ENCODE assay signal across 9 cellular contexts in genomic region chr1:156502396-156502748, GRCh38. TPM values are rescaled to one million over a fixed set of nuclear protein-coding genes. Genes with fewer than 3 reads are reported as not detected.
DNase-seq lines count a peak whose midpoint lies in the region; ATAC-seq and TF ChIP-seq lines count a peak whose summit lies in the region.
"Had no signal": no experiment of that assay in that cellular context is flagged by ENCODE, and none has a peak within 500 bp of the region (broad histone marks: within the 10 kb centered on the region; RNA-seq: fewer than 3 reads in every experiment).

No MANE protein-coding gene starts in this region.

- H3K27me3 ChIP-seq in right lobe of liver (no peaks in the 10 kb centered on the region), thoracic aorta (replicated peaks; ENCODE audit: insufficient read depth) (no peaks in the 10 kb centered on the region)

- H3K4me1 ChIP-seq in right lobe of liver (peaks cover 0 to 41% (median 15%) of the 10 kb centered on the region in 4 donors), thoracic aorta (ENCODE audit: control insufficient read depth in 1 of 2, low read depth in 2 of 2) (peaks cover 38 to 55% of the 10 kb centered on the region in 2 donors)

- 56% methylated on average over 1 of the region's 1 CpG for WGBS in right lobe of liver (ENCODE audit: insufficient coverage, low coverage, low lambda C conversion rate, missing lambda C conversion rate)

- H3K27me3 Mint-ChIP-seq in activated CD4-positive, alpha-beta T cell treated with anti-CD3 and anti-CD28 coated beads, Interleukin-2, amount 10 ng/mL, durations not matched to agents 7 days and 5 days: no peaks in the 10 kb centered on the region
- H3K27me3 Mint-ChIP-seq in activated naive CD8-positive, alpha-beta T cell treated with anti-CD3 and anti-CD28 coated beads, Interleukin-2, amount 50 U/mL, for 24 hours: no peaks in the 10 kb centered on the region

- H3K9me3 ChIP-seq in right lobe of liver (no peaks in the 10 kb centered on the region), thoracic aorta (no peaks in the 10 kb centered on the region)
- H3K9me3 ChIP-seq: HAP-1 had no signal

- POLR2A ChIA-PET in activated CD4-positive, alpha-beta T cell treated with anti-CD3 and anti-CD28 coated beads, Interleukin-2, amount 10 ng/mL, durations not matched to agents 7 days and 5 days (lab: Charles Lee): no interaction called here

- H3K27ac Mint-ChIP-seq in activated CD4-positive, alpha-beta T cell treated with anti-CD3 and anti-CD28 coated beads, Interleukin-2, amount 10 ng/mL, durations not matched to agents 7 days and 5 days: peak overlapping the region; percentile 99
- H3K27ac Mint-ChIP-seq in activated naive CD8-positive, alpha-beta T cell treated with anti-CD3 and anti-CD28 coated beads, Interleukin-2, amount 50 U/mL, for 24 hours: peak overlapping the region; percentile 95

- peaks cover 72% of the 10 kb centered on the region for H3K4me1 Mint-ChIP-seq in activated CD4-positive, alpha-beta T cell treated with anti-CD3 and anti-CD28 coated beads, Interleukin-2, amount 10 ng/mL, durations not matched to agents 7 days and 5 days
- peaks cover 75% of the 10 kb centered on the region for H3K4me1 Mint-ChIP-seq in activated naive CD8-positive, alpha-beta T cell treated with anti-CD3 and anti-CD28 coated beads, Interleukin-2, amount 50 U/mL, for 24 hours

- TF ChIP-seq CTCF in right lobe of liver (IDR thresholded peaks at IDR 0.05) (no peak), thoracic aorta (IDR thresholded peaks at IDR 0.05) (no peak)

- CTCF ChIA-PET in activated CD4-positive, alpha-beta T cell treated with anti-CD3 and anti-CD28 coated beads, Interleukin-2, amount 10 ng/mL, durations not matched to agents 7 days and 5 days (lab: Charles Lee): interaction anchor here (1.1 to 5.3 kb wide), 7 partner anchors 14 to 157 kb away, joined by 3 to 33 read pairs (median 4); no protein-coding TSS in a partner anchor

- DNase-seq in activated CD4-positive, alpha-beta T cell treated with anti-CD3 and anti-CD28 coated beads, Interleukin-2, amount 10 ng/mL, durations not matched to agents 7 days and 5 days: no peak
- DNase-seq in activated CD4-positive, alpha-beta T cell treated with anti-CD3 and anti-CD28 coated beads for 4 hours: no peak
- DNase-seq in activated naive CD8-positive, alpha-beta T cell treated with anti-CD3 and anti-CD28 coated beads, Interleukin-2, amount 50 U/mL, for 24 hours: no peak
- DNase-seq in right lobe of liver: no peak
- DNase-seq in thoracic aorta (ENCODE audit: low spot score): no peak
- DNase-seq in NCI-H2107 (lab: John Stamatoyannopoulos, UW): no peak
- DNase-seq in ACHN: no peak

- no peak for ATAC-seq in activated naive CD8-positive, alpha-beta T cell treated with anti-CD3 and anti-CD28 coated beads, Interleukin-2, amount 50 U/mL, for 24 hours
- no peak for ATAC-seq in right lobe of liver
- ATAC-seq in thoracic aorta (ENCODE audit: insufficient number of reproducible peaks, low FRiP score, low read depth): no peak
- no peak for ATAC-seq in HG02938 (IDR thresholded peaks at IDR 0.05; ENCODE audit: unreplicated experiment)

- peaks cover 16% of the 10 kb centered on the region for H3K36me3 Mint-ChIP-seq in activated CD4-positive, alpha-beta T cell treated with anti-CD3 and anti-CD28 coated beads, Interleukin-2, amount 10 ng/mL, durations not matched to agents 7 days and 5 days (ENCODE audit: low read depth)
- H3K36me3 Mint-ChIP-seq in activated naive CD8-positive, alpha-beta T cell treated with anti-CD3 and anti-CD28 coated beads, Interleukin-2, amount 50 U/mL, for 24 hours (ENCODE audit: low read depth): peaks cover 2% of the 10 kb centered on the region

- peak overlapping the region; percentile 87 for H3K4me3 Mint-ChIP-seq in activated CD4-positive, alpha-beta T cell treated with anti-CD3 and anti-CD28 coated beads, Interleukin-2, amount 10 ng/mL, durations not matched to agents 7 days and 5 days
- H3K4me3 Mint-ChIP-seq in activated naive CD8-positive, alpha-beta T cell treated with anti-CD3 and anti-CD28 coated beads, Interleukin-2, amount 50 U/mL, for 24 hours: peak overlapping the region; percentile 76

- no peak for TF ChIP-seq POLR2A in right lobe of liver (IDR thresholded peaks at IDR 0.05)

- H3K27ac ChIP-seq in right lobe of liver: peak overlapping the region; percentile 98 to 100 (median 100)
- peak overlapping the region; percentile 100 for H3K27ac ChIP-seq in thoracic aorta

- no peak overlapping the region for H3K4me3 ChIP-seq in right lobe of liver
- H3K4me3 ChIP-seq in thoracic aorta: peak overlapping the region; percentile 87
- H3K4me3 ChIP-seq: HAP-1 had no signal

- intact Hi-C loops in right lobe of liver (cut with DNase I): no loop called here

- in situ Hi-C loops in ACHN (cut with HindIII; ENCODE audit: low pct_ligation_motif_present, low pct_unique_long_range_greater_than_20kb, low sequenced_read_pairs): no loop called here

- no peaks in the 10 kb centered on the region for H3K36me3 ChIP-seq in right lobe of liver
- no peaks in the 10 kb centered on the region for H3K36me3 ChIP-seq in thoracic aorta
- H3K36me3 ChIP-seq: HAP-1 had no signal

- H3K9me3 Mint-ChIP-seq in activated CD4-positive, alpha-beta T cell treated with anti-CD3 and anti-CD28 coated beads, Interleukin-2, amount 10 ng/mL, durations not matched to agents 7 days and 5 days: peaks cover 4% of the 10 kb centered on the region
- H3K9me3 Mint-ChIP-seq in activated naive CD8-positive, alpha-beta T cell treated with anti-CD3 and anti-CD28 coated beads, Interleukin-2, amount 50 U/mL, for 24 hours: no peaks in the 10 kb centered on the region

RNA-seq across cellular contexts. Expression of gene MEF2D, which starts 1.8 kb away (rescaled TPM):
- total RNA-seq in activated CD4-positive, alpha-beta T cell treated with anti-CD3 and anti-CD28 coated beads, Interleukin-2, amount 10 ng/mL, durations not matched to agents 7 days and 5 days: 10 to 100 TPM; 34.0 to 39.4 TPM
- total RNA-seq in right lobe of liver (10 to 100 TPM; 13.3 to 17.1 (median 15.0) TPM), thoracic aorta (100 to 1,000 TPM in 1 of 2 donors, 10 to 100 TPM in 1; 76.1 to 101 TPM)
